ENCODE assay signal across 8 cellular contexts in genomic region chr22:23767673-23768548, GRCh38. TPM values are rescaled to one million over a fixed set of nuclear protein-coding genes. Genes with fewer than 3 reads are reported as not detected.
DNase-seq lines count a peak whose midpoint lies in the region; ATAC-seq, FAIRE-seq and TF ChIP-seq lines count a peak whose summit lies in the region.

Gene CHCHD10 (minus strand): TSS chr22:23767972. CDS start chr22:23767874, 98 bp downstream.

- CTCF ChIA-PET in A673 (lab: Charles Lee): interaction anchor here (0.6 to 0.7 kb wide), 2 partner anchors 82 to 89 kb away, joined by 4 read pairs; no protein-coding TSS in a partner anchor

- no peak within 1 kb of the TSS for H4K91ac ChIP-seq in neuronal stem cell (ENCODE audit: low read depth, low read length, poor library complexity)

- H3K27me3 ChIP-seq in A673 (replicated peaks; ENCODE audit: insufficient read depth, low read depth, low read length, poor library complexity) (no peaks in the 10 kb centered on the region), neuronal stem cell (ENCODE audit: control insufficient read depth in 3 of 3, insufficient read depth in 3 of 3, low read depth in 1 of 3, low read length in 3 of 3) (peaks cover 0 to 5% (median under 1%) of the 10 kb centered on the region in 3 experiments)

- no peak within 1 kb of the TSS for H2BK5ac ChIP-seq in neuronal stem cell (ENCODE audit: low read length)

- peaks cover 49% of the 10 kb centered on the region for H3K4me1 ChIP-seq in A673 (ENCODE audit: insufficient read depth, low read length, poor library complexity, severe bottlenecking)
- H3K4me1 ChIP-seq in neuronal stem cell (ENCODE audit: control insufficient read depth in 2 of 2, insufficient read depth in 1 of 2, low read depth in 1 of 2, low read length in 2 of 2): peaks cover 17 to 27% of the 10 kb centered on the region in 2 donors

- H3K79me1 ChIP-seq in neuronal stem cell (ENCODE audit: low read depth, low read length): no peaks in the 10 kb centered on the region

- H3K9me3 ChIP-seq in A673 (ENCODE audit: low read depth, low read length, poor library complexity, severe bottlenecking) (no peaks in the 10 kb centered on the region), neuronal stem cell (replicated peaks in 1 of 2; ENCODE audit: control insufficient read depth in 2 of 2, insufficient read depth in 1 of 2, low read depth in 1 of 2, low read length in 2 of 2) (no peaks in the 10 kb centered on the region)

- intact Hi-C loops in A673 (cut with micrococcal nuclease; ENCODE audit: unreplicated experiment): loop anchor here (5.0 kb wide), 1 partner anchor 79 kb away; no protein-coding TSS in a partner anchor

- peak within 1 kb of the TSS; percentile 91 for H3K9ac ChIP-seq in neuronal stem cell (ENCODE audit: low read depth, low read length, poor library complexity)

- POLR2A ChIA-PET in A673 (lab: Charles Lee; ENCODE audit: low non-redundant PET): no interaction called here

- no peak within 1 kb of the TSS for H3K4ac ChIP-seq in neuronal stem cell (ENCODE audit: low read length)

- H3K4me3 ChIP-seq in A673 (ENCODE audit: low read depth, low read length, poor library complexity, severe bottlenecking) (peak within 1 kb of the TSS; percentile 70), neuronal stem cell (ENCODE audit: low read length in 2 of 2) (peak within 1 kb of the TSS; percentile 63 to 92)
- peak within 1 kb of the TSS; percentile 81 for H3K4me3 ChIP-seq in Jurkat, Clone E6-1 (ENCODE audit: low read length)

- peak; percentile 92 for DNase-seq in A673 (ENCODE audit: low spot score)
- peak; percentile 70 for DNase-seq in Jurkat, Clone E6-1 (ENCODE audit: low read depth, low spot score)
- peak; percentile 73 for DNase-seq in SHP77 treated with DMSO at 0.1 percent for 48 hours (lab: John Stamatoyannopoulos, UW)
- peak; percentile 63 for DNase-seq in activated gamma-delta T cell treated with anti-CD3 and anti-CD28 coated beads, Interleukin-2, amount 50 U/mL, for 16 hours (ENCODE audit: low read depth)
- peak; percentile 93 for DNase-seq in frontal cortex (ENCODE audit: low spot score in 2 of 2)
- DNase-seq in neuronal stem cell (ENCODE audit: low spot score): peak; percentile 87
- peak; percentile 57 to 91 (median 83) for DNase-seq in substantia nigra (lab: John Stamatoyannopoulos, UW)

- H3K4me2 ChIP-seq in neuronal stem cell (ENCODE audit: insufficient read depth, low read length, poor library complexity, severe bottlenecking): peak within 1 kb of the TSS; percentile 92

- peak within 1 kb of the TSS; percentile 91 for H3K14ac ChIP-seq in neuronal stem cell (ENCODE audit: low read length)

- H2BK12ac ChIP-seq in neuronal stem cell (ENCODE audit: low read length): peak within 1 kb of the TSS; percentile 48

- no peak for FAIRE-seq in frontal cortex (lab: Jason Lieb, UNC)

- H3K18ac ChIP-seq in neuronal stem cell (ENCODE audit: low read length): peak within 1 kb of the TSS; percentile 99

- peak; percentile 85 for TF ChIP-seq CTCF in A673 (conservative IDR thresholded peaks at IDR 0.05; ENCODE audit: low read depth, low read length)

- peak within 1 kb of the TSS; percentile 82 for H2AK5ac ChIP-seq in neuronal stem cell (ENCODE audit: low read depth, low read length)

- H2AFZ ChIP-seq in neuronal stem cell (ENCODE audit: low read length): peak within 1 kb of the TSS; percentile 93

- no CpG with 5 or more reads among the region's 63 CpGs for WGBS in neuronal stem cell (ENCODE audit: extremely low coverage in 2 of 2, insufficient read length in 2 of 2, insufficient replicate concordance in 1 of 2), 2 donors

- H3K23ac ChIP-seq in neuronal stem cell (ENCODE audit: low read depth, low read length, poor library complexity): peak within 1 kb of the TSS; percentile 96

- no TSS peak for BruUV-seq in A673 (replicated peaks; lab: Mats Ljungman, UMichigan)

- peak within 1 kb of the TSS; percentile 97 for H2BK15ac ChIP-seq in neuronal stem cell (ENCODE audit: low read length)

- H3K27ac ChIP-seq in A673 (ENCODE audit: low read depth, low read length, poor library complexity, severe bottlenecking): peak within 1 kb of the TSS; percentile 90
- peak within 1 kb of the TSS; percentile 80 for H3K27ac ChIP-seq in neuronal stem cell (replicated peaks; ENCODE audit: low read length)
- peak within 1 kb of the TSS; percentile 91 for H3K27ac ChIP-seq in substantia nigra (ENCODE audit: low read depth, low read length, poor library complexity, severe bottlenecking)

- peak; percentile 46 for ATAC-seq in GM18502 (IDR thresholded peaks at IDR 0.05; ENCODE audit: poor library complexity, unreplicated experiment)

- peak within 1 kb of the TSS; percentile 51 for H2BK120ac ChIP-seq in neuronal stem cell (ENCODE audit: low read depth, low read length)

- H4K8ac ChIP-seq in neuronal stem cell (ENCODE audit: low read depth, low read length): peak within 1 kb of the TSS; percentile 75

- H3K36me3 ChIP-seq in A673 (ENCODE audit: insufficient read depth, low read length, poor library complexity, severe bottlenecking) (peaks cover 8% of the 10 kb centered on the region), neuronal stem cell (replicated peaks in 1 of 2; ENCODE audit: control insufficient read depth in 2 of 2, insufficient read depth in 2 of 2, low read length in 2 of 2) (peaks cover 0 to 13% of the 10 kb centered on the region in 2 donors)

RNA-seq across cellular contexts. Expression of gene CHCHD10, which starts in this region (rescaled TPM):
- total RNA-seq in A673 (2021) (117 and 128 TPM in 2 replicates), frontal cortex (5.3 TPM)
- polyA plus RNA-seq in Jurkat, Clone E6-1 (2012; ENCODE audit: insufficient read depth, insufficient read length): 73.9 TPM
- 84.6 TPM for polyA plus RNA-seq in neuronal stem cell (2013, experiment 1 of 2)
- 88.1 TPM for polyA plus RNA-seq in neuronal stem cell (2013, experiment 2 of 2)

Comparison
In these comparisons a context has a peak if more than half of its experiments do, and no peak if none do; other contexts are left out.
1. Peak in every context shown above with its lines: DNase-seq, ATAC-seq, H3K4me3 ChIP-seq and H3K27ac ChIP-seq.
2. RNA of gene CHCHD10 (total RNA-seq): 117 to 128 TPM in A673; 5.3 TPM in frontal cortex (single experiment); every median in the first group is over 10 times any median in the second.